ENCODE assay signal across 16 cellular contexts in the genomic region with DNA sequence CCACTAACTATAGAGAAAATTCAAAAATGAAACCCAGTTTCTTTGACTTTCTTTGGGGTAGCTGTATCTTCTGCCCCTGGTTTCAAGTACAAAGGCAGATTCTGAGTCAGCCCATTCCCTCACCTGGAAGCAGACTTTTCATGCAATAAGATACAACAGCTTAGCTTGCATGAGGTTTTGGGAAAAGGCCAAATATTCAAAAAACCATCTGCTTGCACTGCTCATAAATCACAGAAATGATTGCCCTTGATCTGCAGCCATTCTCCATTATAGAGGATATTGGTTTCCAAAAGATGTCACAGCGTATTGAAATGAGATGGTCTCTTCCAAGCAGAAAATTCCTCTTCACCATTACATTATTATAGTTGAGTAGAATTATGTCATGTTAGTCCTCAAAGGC.
A peak's percentile ranks its signal among the peaks of the same experiment; 100 is the strongest.
DNase-seq lines count a peak whose midpoint lies in the region; TF ChIP-seq lines count a peak whose summit lies in the region.
"Had no signal": no experiment of that assay in that cellular context is flagged by ENCODE, and none has a peak within 500 bp of the region (broad histone marks: within the 10 kb centered on the region; RNA-seq: fewer than 3 reads in every experiment).

No MANE protein-coding gene starts in this region.

- no peaks in the 10 kb centered on the region for H3K9me3 ChIP-seq in smooth muscle cell (replicated peaks; ENCODE audit: low read depth)

- no peak overlapping the region for H3K4me3 ChIP-seq in smooth muscle cell

- no peaks in the 10 kb centered on the region for H3K36me3 ChIP-seq in smooth muscle cell (ENCODE audit: low read depth)

- no peak overlapping the region for H2AFZ ChIP-seq in smooth muscle cell (ENCODE audit: low read depth)

- 94% methylated on average over 1 of the region's 1 CpG for WGBS in smooth muscle cell (ENCODE audit: low lambda C conversion rate)

- peak overlapping the region; percentile 35 for H3K27ac ChIP-seq in smooth muscle cell (ENCODE audit: low read depth)

- no peak for TF ChIP-seq CTCF in smooth muscle cell (IDR thresholded peaks at IDR 0.05; ENCODE audit: borderline replicate concordance, insufficient read depth, poor library complexity, severe bottlenecking)

- DNase-seq in G401 (ENCODE audit: low spot score) (peak; percentile 91), NCI-H2171 (lab: John Stamatoyannopoulos, UW) (peak; percentile 83), SHP77 treated with DMSO at 0.1 percent for 48 hours (lab: John Stamatoyannopoulos, UW) (peak; percentile 38), smooth muscle cell (lab: John Stamatoyannopoulos, UW; ENCODE audit: unreplicated experiment) (no peak), NCI-H1048 (lab: John Stamatoyannopoulos, UW) (no peak), NCI-H510A treated with DMSO at 0.1 percent for 48 hours (lab: John Stamatoyannopoulos, UW) (no peak), T-helper 9 cell (no peak)
- DNase-seq: ACHN; CD4-positive, alpha-beta T cell; H9; IMR-90; MV-4-11; NCI-H226; NCI-H82; SIG-M5; T-helper 17 cell had no signal

- H3K4me2 ChIP-seq in smooth muscle cell: no peak overlapping the region

- in situ Hi-C loops in G401 (cut with HindIII; ENCODE audit: low sequenced_read_pairs): no loop called here

- H3F3A ChIP-seq in smooth muscle cell (ENCODE audit: low read depth): no peaks in the 10 kb centered on the region

- H3K4me1 ChIP-seq in smooth muscle cell (ENCODE audit: low read depth): no peaks in the 10 kb centered on the region

- no peak overlapping the region for H3K9ac ChIP-seq in smooth muscle cell (ENCODE audit: low read depth)

- H3K27me3 ChIP-seq in smooth muscle cell (ENCODE audit: low read depth): no peaks in the 10 kb centered on the region

- no peaks in the 10 kb centered on the region for H4K20me1 ChIP-seq in smooth muscle cell (ENCODE audit: low read depth)

- H3K79me2 ChIP-seq in smooth muscle cell (ENCODE audit: low read depth): no peaks in the 10 kb centered on the region

Comparison
In these comparisons a context has a peak if more than half of its experiments do, and no peak if none do; other contexts are left out.
1. DNase-seq: peak in G401 (single experiment), NCI-H2171 (single experiment) and SHP77 treated with DMSO at 0.1 percent for 48 hours (single experiment); none in smooth muscle cell (single experiment), NCI-H1048 (single experiment), NCI-H510A treated with DMSO at 0.1 percent for 48 hours (single experiment) and T-helper 9 cell (single experiment).